31 cellular contexts compared by ENCODE assay signal in genomic region chr3:70078778-70079177, GRCh38.
"Had no signal": no experiment of that assay in that cellular context is flagged by ENCODE, and none has a peak within 500 bp of the region (broad histone marks: within the 10 kb centered on the region; RNA-seq: fewer than 3 reads in every experiment).

No MANE protein-coding gene starts in this region.

- H3K9me3 ChIP-seq: adrenal gland, breast epithelium, colonic mucosa had no signal

- H3K27ac ChIP-seq: adrenal gland, breast epithelium, cardiac muscle cell, colonic mucosa, dorsolateral prefrontal cortex, epithelial cell of prostate, WERI-Rb-1 had no signal

- DNase-seq: activated B cell treated with CpG ODN at 0.5 μM for 24 hours; activated CD4-positive, alpha-beta T cell treated with anti-CD3 and anti-CD28 coated beads for 48 hours; activated CD4-positive, alpha-beta T cell treated with anti-CD3 and anti-CD28 coated beads, Interleukin-2, amount 50 U/mL, for 1 hour; activated CD4-positive, alpha-beta T cell treated with anti-CD3 and anti-CD28 coated beads, Interleukin-2, amount 50 U/mL, for 48 hours; activated CD8-positive, alpha-beta memory T cell treated with anti-CD3 and anti-CD28 coated beads for 24 hours; activated CD8-positive, alpha-beta T cell treated with anti-CD3 and anti-CD28 coated beads for 36 hours; activated effector memory CD4-positive, alpha-beta T cell treated with Interleukin-2 at 50 U/mL for 16 hours; activated gamma-delta T cell treated with Interleukin-2 at 50 U/mL for 16 hours; activated naive CD4-positive, alpha-beta T cell treated with anti-CD3 and anti-CD28 coated beads, Interleukin-2, amount 50 U/mL, for 16 hours; activated naive CD4-positive, alpha-beta T cell treated with Interleukin-2 at 50 U/mL for 16 hours; activated T-cell treated with anti-CD3 and anti-CD28 coated beads, Interleukin-2, amount 50 U/mL, for 4 hours; adrenal gland; amygdala; aorta; central memory CD4-positive, alpha-beta T cell; cerebellar nuclear complex; colonic mucosa; dorsolateral prefrontal cortex; effector memory CD8-positive, alpha-beta T cell; foreskin melanocyte; head of caudate nucleus; hippocampal formation; T-helper 1 cell; T-helper 17 cell; T1000; WERI-Rb-1 had no signal

- H3K27me3 ChIP-seq: breast epithelium, cardiac muscle cell, colonic mucosa had no signal

- H3K4me3 ChIP-seq: adrenal gland, breast epithelium, cardiac muscle cell, colonic mucosa, dorsolateral prefrontal cortex had no signal

- H3K4me1 ChIP-seq: adrenal gland, breast epithelium, colonic mucosa had no signal

- H3K36me3 ChIP-seq: adrenal gland, breast epithelium, cardiac muscle cell, colonic mucosa, WERI-Rb-1 had no signal

- ATAC-seq: activated CD4-positive, CD25-positive, alpha-beta regulatory T cell treated with anti-CD3 and anti-CD28 coated beads, Interleukin-2, amount 50 U/mL, for 24 hours; activated CD8-positive, alpha-beta T cell treated with anti-CD3 and anti-CD28 coated beads for 36 hours; activated T-cell treated with anti-CD3 and anti-CD28 coated beads, Interleukin-2, amount 50 U/mL, for 4 hours; activated T-helper 17 cell treated with anti-CD3 and anti-CD28 coated beads, Interleukin-2, amount 50 U/mL, for 72 hours; effector memory CD8-positive, alpha-beta T cell; T-helper 17 cell had no signal
